ENCODE assay signal across 17 cellular contexts in genomic region chr13:21549633-21550032, GRCh38.
"Had no signal": no experiment of that assay in that cellular context is flagged by ENCODE, and none has a peak within 500 bp of the region (broad histone marks: within the 10 kb centered on the region; RNA-seq: fewer than 3 reads in every experiment).

No MANE protein-coding gene starts in this region.

- H3K36me3 ChIP-seq: neutrophil, pancreas had no signal

- H3K9me3 ChIP-seq: neutrophil, pancreas had no signal

- H3K4me3 ChIP-seq: heart right ventricle, pancreas had no signal

- H3K27me3 ChIP-seq: heart right ventricle, neutrophil, pancreas had no signal

- H3K4me1 ChIP-seq: pancreas had no signal

- H3K27ac ChIP-seq: heart right ventricle, neutrophil, pancreas had no signal

- DNase-seq: activated B cell treated with CpG ODN at 0.5 μM for 24 hours; activated CD4-positive, alpha-beta T cell treated with anti-CD3 and anti-CD28 coated beads for 48 hours; activated CD8-positive, alpha-beta T cell treated with anti-CD3 and anti-CD28 coated beads for 36 hours; activated naive CD4-positive, alpha-beta T cell; activated naive CD8-positive, alpha-beta T cell treated with anti-CD3 and anti-CD28 coated beads for 36 hours; activated T-cell treated with anti-CD3 and anti-CD28 coated beads, Interleukin-2, amount 50 U/mL, for 1 hour; amygdala; caudate nucleus; heart right ventricle; pancreas; stimulated activated naive B cell treated with anti-CD40 and anti-IgM and Interleukin-4, amounts not matched to agents 10 μg/mL and 1 μg/mL and 100 μg/mL, for 72 hours had no signal

- FAIRE-seq: colon, frontal cortex, pancreas had no signal

- ATAC-seq: activated CD8-positive, alpha-beta T cell treated with anti-CD3 and anti-CD28 coated beads for 36 hours; activated T-helper 17 cell treated with anti-CD3 and anti-CD28 coated beads, Interleukin-2, amount 50 U/mL, for 72 hours; heart right ventricle; natural killer cell treated with Interleukin-12 subunit alpha and Interleukin-12 subunit beta and Interleukin-15 and Interleukin-18, amount 100 ng/mL, for 72 hours; sciatic nerve; stimulated activated naive B cell treated with anti-CD40 and anti-IgM and Interleukin-4, amounts not matched to agents 10 μg/mL and 1 μg/mL and 100 μg/mL, for 72 hours had no signal
